8 cellular contexts compared by ENCODE assay signal in genomic region chr21:43728467-43729390, GRCh38. TPM values are rescaled to one million over a fixed set of nuclear protein-coding genes. Genes with fewer than 3 reads are reported as not detected.
DNase-seq lines count a peak whose midpoint lies in the region; ATAC-seq and TF ChIP-seq lines count a peak whose summit lies in the region.

No MANE protein-coding gene starts in this region.

- ATAC-seq in GM21529 (IDR thresholded peaks at IDR 0.05; ENCODE audit: unreplicated experiment) = peak; percentile 66
- peak; percentile 87 for ATAC-seq in stimulated activated naive CD8-positive, alpha-beta T cell treated with anti-CD3 and anti-CD28 coated beads, Interleukin-15, amount 100 ng/mL, for 72 hours

- peak overlapping the region; percentile 49 for H3K4me3 ChIP-seq in SJSA1
- peak overlapping the region; percentile 63 for H3K4me3 ChIP-seq in neural progenitor cell

- H3K36me3 Mint-ChIP-seq in IgD-negative memory B cell = no peaks in the 10 kb centered on the region
- H3K36me3 Mint-ChIP-seq in activated naive CD4-positive, alpha-beta T cell treated with anti-CD3 and anti-CD28 coated beads for 36 hours (ENCODE audit: low read depth) = peaks cover 5% of the 10 kb centered on the region
- no peaks in the 10 kb centered on the region for H3K36me3 Mint-ChIP-seq in neural progenitor cell

- H3K27me3 ChIP-seq in SJSA1 (replicated peaks) (no peaks in the 10 kb centered on the region), neural progenitor cell (no peaks in the 10 kb centered on the region)

- H3K9me3 ChIP-seq in SJSA1 (replicated peaks) (no peaks in the 10 kb centered on the region), neural progenitor cell (ENCODE audit: low read depth) (no peaks in the 10 kb centered on the region)

- H2AFZ ChIP-seq in neural progenitor cell (replicated peaks) = peak overlapping the region; percentile 65

- H3K4me3 Mint-ChIP-seq in IgD-negative memory B cell (peak overlapping the region; percentile 86 to 95 (median 91)), neural progenitor cell (peak overlapping the region; percentile 88)
- H3K4me3 Mint-ChIP-seq in activated naive CD4-positive, alpha-beta T cell treated with anti-CD3 and anti-CD28 coated beads for 36 hours = peak overlapping the region; percentile 85
- H3K4me3 Mint-ChIP-seq in stimulated activated naive CD8-positive, alpha-beta T cell treated with anti-CD3 and anti-CD28 coated beads, Interleukin-15, amount 100 ng/mL, for 72 hours = peak overlapping the region; percentile 89 to 94

- H3K4me1 Mint-ChIP-seq in IgD-negative memory B cell (peaks cover 29 to 35% (median 33%) of the 10 kb centered on the region in 3 donors), neural progenitor cell (peaks cover 37% of the 10 kb centered on the region)
- peaks cover 51% of the 10 kb centered on the region for H3K4me1 Mint-ChIP-seq in activated naive CD4-positive, alpha-beta T cell treated with anti-CD3 and anti-CD28 coated beads for 36 hours (ENCODE audit: low read depth)
- peaks cover 86% of the 10 kb centered on the region for H3K4me1 Mint-ChIP-seq in stimulated activated naive CD8-positive, alpha-beta T cell treated with anti-CD3 and anti-CD28 coated beads, Interleukin-15, amount 100 ng/mL, for 72 hours

- peaks cover 9% of the 10 kb centered on the region for H3F3A ChIP-seq in neural progenitor cell (ENCODE audit: low read depth)

- H3K79me2 ChIP-seq in neural progenitor cell (ENCODE audit: low read depth) = peaks cover 24% of the 10 kb centered on the region

- no peaks in the 10 kb centered on the region for H3K27me3 Mint-ChIP-seq in IgD-negative memory B cell
- H3K27me3 Mint-ChIP-seq in activated naive CD4-positive, alpha-beta T cell treated with anti-CD3 and anti-CD28 coated beads for 36 hours (ENCODE audit: low read depth) = no peaks in the 10 kb centered on the region
- peaks cover 9% of the 10 kb centered on the region for H3K27me3 Mint-ChIP-seq in neural progenitor cell (ENCODE audit: insufficient read depth, low read depth)
- no peaks in the 10 kb centered on the region for H3K27me3 Mint-ChIP-seq in stimulated activated naive CD8-positive, alpha-beta T cell treated with anti-CD3 and anti-CD28 coated beads, Interleukin-15, amount 100 ng/mL, for 72 hours

- CTCF ChIA-PET in activated naive CD4-positive, alpha-beta T cell treated with anti-CD3 and anti-CD28 coated beads for 36 hours (lab: Charles Lee) = interaction anchor here (0.5 to 1.9 kb wide), 9 partner anchors 9 to 134 kb away, joined by 3 to 7 read pairs (median 3); partner anchors contain the start of gene RRP1

- H3K4me2 ChIP-seq in neural progenitor cell = peak overlapping the region; percentile 84

- intact Hi-C loops in activated naive CD4-positive, alpha-beta T cell treated with anti-CD3 and anti-CD28 coated beads for 36 hours (cut with micrococcal nuclease) = loop anchor here (1.0 to 2.0 kb wide), 2 partner anchors 9 to 68 kb away; partner anchors contain the start of gene PDXK

- H3K27ac Mint-ChIP-seq in IgD-negative memory B cell (peak overlapping the region; percentile 83 to 95 (median 86)), neural progenitor cell (peak overlapping the region; percentile 93)
- H3K27ac Mint-ChIP-seq in activated naive CD4-positive, alpha-beta T cell treated with anti-CD3 and anti-CD28 coated beads for 36 hours = peak overlapping the region; percentile 88
- peak overlapping the region; percentile 72 to 87 for H3K27ac Mint-ChIP-seq in stimulated activated naive CD8-positive, alpha-beta T cell treated with anti-CD3 and anti-CD28 coated beads, Interleukin-15, amount 100 ng/mL, for 72 hours

- H3K4me1 ChIP-seq in SJSA1 (replicated peaks) = peaks cover 22% of the 10 kb centered on the region
- H3K4me1 ChIP-seq in neural progenitor cell = no peaks in the 10 kb centered on the region

- TF ChIP-seq CTCF in neural progenitor cell (IDR thresholded peaks at IDR 0.05) = peak; percentile 56

- H3K9me3 Mint-ChIP-seq in IgD-negative memory B cell = no peaks in the 10 kb centered on the region
- no peaks in the 10 kb centered on the region for H3K9me3 Mint-ChIP-seq in activated naive CD4-positive, alpha-beta T cell treated with anti-CD3 and anti-CD28 coated beads for 36 hours
- H3K9me3 Mint-ChIP-seq in neural progenitor cell = no peaks in the 10 kb centered on the region
- no peaks in the 10 kb centered on the region for H3K9me3 Mint-ChIP-seq in stimulated activated naive CD8-positive, alpha-beta T cell treated with anti-CD3 and anti-CD28 coated beads, Interleukin-15, amount 100 ng/mL, for 72 hours

- DNase-seq in DMS53 (lab: John Stamatoyannopoulos, UW) (peak; percentile 94), SJSA1 (ENCODE audit: low read depth in 1 of 2, low spot score in 2 of 2) (peak; percentile 96 to 97), foreskin melanocyte (peak; percentile 91), neural progenitor cell (ENCODE audit: low spot score) (peak; percentile 87)
- DNase-seq in activated naive CD4-positive, alpha-beta T cell treated with anti-CD3 and anti-CD28 coated beads for 36 hours = peak; percentile 81
- peak; percentile 70 to 83 for DNase-seq in stimulated activated naive CD8-positive, alpha-beta T cell treated with anti-CD3 and anti-CD28 coated beads, Interleukin-15, amount 100 ng/mL, for 72 hours

- peak overlapping the region; percentile 56 for H3K9ac ChIP-seq in neural progenitor cell

- H3K27ac ChIP-seq in SJSA1 (peak overlapping the region; percentile 47), neural progenitor cell (no peak overlapping the region)

- H4K20me1 ChIP-seq in neural progenitor cell (ENCODE audit: low read depth) = no peaks in the 10 kb centered on the region

- peaks cover 5% of the 10 kb centered on the region for H3K36me3 ChIP-seq in SJSA1
- H3K36me3 ChIP-seq in neural progenitor cell = no peaks in the 10 kb centered on the region

RNA-seq across cellular contexts. Expression of gene PDXK, which starts 9.8 kb away (rescaled TPM):
- 35.5 TPM for polyA plus RNA-seq in IgD-negative memory B cell
- 78.8 and 81.6 TPM in 2 replicates for total RNA-seq in SJSA1 (2014; rRNA removed; shearing (Covaris generic))
- 100 to 1,000 TPM; 125 to 133 TPM for total RNA-seq in activated naive CD4-positive, alpha-beta T cell treated with anti-CD3 and anti-CD28 coated beads for 36 hours
- 43.3 and 54.0 TPM in 2 replicates for total RNA-seq in neural progenitor cell (ENCODE audit: low replicate concordance)

RNA-seq across cellular contexts. Expression of gene CSTB, which starts 47.4 kb away (rescaled TPM):
- polyA plus RNA-seq in IgD-negative memory B cell = 66.2 TPM
- 11.9 and 14.9 TPM in 2 replicates for total RNA-seq in SJSA1 (2014; rRNA removed; shearing (Covaris generic))
- 10 to 100 TPM; 22.8 to 23.0 TPM for total RNA-seq in activated naive CD4-positive, alpha-beta T cell treated with anti-CD3 and anti-CD28 coated beads for 36 hours
- total RNA-seq in neural progenitor cell (ENCODE audit: low replicate concordance) = 7.1 and 8.5 TPM in 2 replicates
